ENCODE assay signal across 21 cellular contexts in the genomic region with DNA sequence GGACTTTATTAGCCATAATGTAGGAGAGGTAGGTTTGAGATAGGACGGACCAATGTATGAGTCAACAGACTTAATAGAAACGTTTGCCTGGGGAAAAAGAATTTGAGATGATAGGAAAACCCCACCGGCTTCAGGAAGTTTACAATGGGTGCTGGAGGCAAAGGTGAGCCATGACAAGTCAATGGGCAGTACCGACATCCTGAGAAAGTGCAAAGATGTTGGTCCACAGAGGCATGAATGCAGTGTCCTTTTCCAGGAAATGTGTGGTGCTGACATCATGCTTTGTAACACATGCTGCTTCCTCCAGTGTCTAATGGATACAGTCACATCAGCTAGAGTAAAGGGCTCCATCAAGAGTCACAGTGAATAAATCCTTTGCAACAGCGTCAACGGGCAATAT.
DNase-seq lines count a peak whose midpoint lies in the region; ATAC-seq, FAIRE-seq and TF ChIP-seq lines count a peak whose summit lies in the region.
"Had no signal": no experiment of that assay in that cellular context is flagged by ENCODE, and none has a peak within 500 bp of the region (broad histone marks: within the 10 kb centered on the region; RNA-seq: fewer than 3 reads in every experiment).

No MANE protein-coding gene starts in this region.

- H3K27me3 ChIP-seq in RWPE2 (ENCODE audit: insufficient read depth, poor library complexity, severe bottlenecking), result no peaks in the 10 kb centered on the region

- H3K4me3 ChIP-seq in RWPE2 (ENCODE audit: severe bottlenecking), result no peak overlapping the region
- no peak overlapping the region for H3K4me3 ChIP-seq in fibroblast of mammary gland (ENCODE audit: control insufficient read depth, low read depth, low read length)
- H3K4me3 ChIP-seq: A549, GM12878, HAP-1, SK-N-MC had no signal

- FAIRE-seq in H54 (lab: Jason Lieb, UNC) (peak; percentile 68), urothelium cell line (lab: Jason Lieb, UNC) (peak; percentile 63)
- FAIRE-seq: A549, GM12878 had no signal

- H3K4me1 ChIP-seq in RWPE2 (ENCODE audit: insufficient read depth, poor library complexity, severe bottlenecking), result no peaks in the 10 kb centered on the region
- H3K4me1 ChIP-seq: A549, HAP-1 had no signal

- no peaks in the 10 kb centered on the region for H3K36me3 ChIP-seq in RWPE2 (ENCODE audit: low read depth)
- H3K36me3 ChIP-seq: HAP-1 had no signal

- ATAC-seq in RWPE2 (ENCODE audit: low read depth) (peak; percentile 31; the same call in 1 of the 3 replicates), HG02678 (IDR thresholded peaks at IDR 0.05; ENCODE audit: unreplicated experiment) (no peak)
- ATAC-seq: A549, GM12878 had no signal

- no peak for TF ChIP-seq CTCF in RWPE2 (IDR thresholded peaks at IDR 0.05; ENCODE audit: poor library complexity, severe bottlenecking)
- no peak for TF ChIP-seq CTCF in fibroblast of mammary gland (conservative IDR thresholded peaks at IDR 0.05; ENCODE audit: control insufficient read depth, insufficient read depth, low read depth, low read length)

- H3K27ac ChIP-seq in RWPE2 (ENCODE audit: poor library complexity, severe bottlenecking), result no peak overlapping the region
- H3K27ac ChIP-seq: A549, HL-60, SK-N-MC had no signal

- DNase-seq in H54 (ENCODE audit: insufficient read length, low spot score) (no peak), RWPE2 (ENCODE audit: low spot score) (no peak), fibroblast of mammary gland (ENCODE audit: low read depth) (peak; percentile 7), urothelium cell line (ENCODE audit: low spot score) (no peak), NCI-H2107 treated with DMSO at 0.1 percent for 48 hours (lab: John Stamatoyannopoulos, UW; ENCODE audit: unreplicated experiment) (no peak), H4 (ENCODE audit: low spot score) (no peak)
- DNase-seq: DMS79, KG1, NCI-H1105, NCI-H2081, NCI-H2171 treated with DMSO at 0.1 percent for 48 hours, NCI-H446 treated with DMSO at 0.1 percent for 48 hours, NCI-H526 treated with DMSO at 0.1 percent for 48 hours, OCI-M1, SHP77 treated with DMSO at 0.1 percent for 48 hours had no signal

- no peak for TF ChIP-seq POLR2A in H54 (IDR thresholded peaks at IDR 0.05; ENCODE audit: low read depth, low read length)

- H3K9me3 ChIP-seq in RWPE2 (ENCODE audit: severe bottlenecking), result no peaks in the 10 kb centered on the region
- H3K9me3 ChIP-seq: A549, HAP-1 had no signal
